9 cellular contexts compared by ENCODE assay signal in the genomic region with DNA sequence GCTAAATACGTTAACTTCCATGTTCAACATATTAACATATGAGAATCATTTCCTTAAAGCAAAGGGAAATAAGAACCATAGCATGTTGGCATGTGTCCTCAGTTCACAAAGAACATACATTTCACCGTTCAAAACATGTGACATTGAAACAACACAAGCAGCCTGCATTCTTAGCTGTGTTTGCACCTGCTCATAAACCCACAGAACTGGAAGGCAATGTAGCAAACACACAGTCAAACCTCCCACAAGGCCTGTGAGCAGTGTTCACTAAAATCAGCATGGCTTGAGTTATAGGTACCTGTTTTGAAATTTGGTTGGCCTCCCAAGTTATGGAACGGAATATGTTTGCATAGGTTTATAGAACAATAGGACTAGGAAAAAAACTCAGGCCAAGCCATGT.
"Had no signal": no experiment of that assay in that cellular context is flagged by ENCODE, and none has a peak within 500 bp of the region (broad histone marks: within the 10 kb centered on the region; RNA-seq: fewer than 3 reads in every experiment).

No MANE protein-coding gene starts in this region.

- H3K9me3 ChIP-seq: HAP-1 had no signal

- H3K4me1 ChIP-seq: HAP-1 had no signal

- H3K36me3 ChIP-seq: HAP-1 had no signal

- DNase-seq: GM23248, GOT3, H7, HFFc6, IMR-90, KG1 had no signal

- ATAC-seq: HCT116, K562 had no signal

- H3K4me3 ChIP-seq: GM23248, HAP-1, K562 had no signal
